Comparison of ENCODE assay signal across 9 cellular contexts in genomic region chr12:101490286-101490920, GRCh38. TPM values are rescaled to one million over a fixed set of nuclear protein-coding genes. Genes with fewer than 3 reads are reported as not detected.
A peak's percentile ranks its signal among the peaks of the same experiment; 100 is the strongest.
DNase-seq lines count a peak whose midpoint lies in the region; ATAC-seq and TF ChIP-seq lines count a peak whose summit lies in the region.
"Had no signal": no experiment of that assay in that cellular context is flagged by ENCODE, and none has a peak within 500 bp of the region (broad histone marks: within the 10 kb centered on the region; RNA-seq: fewer than 3 reads in every experiment).

No MANE protein-coding gene starts in this region.

- peak; percentile 57 to 78 (median 77) for TF ChIP-seq CTCF in HCT116 (IDR thresholded peaks at IDR 0.05 in 2 of 3, conservative IDR thresholded peaks at IDR 0.05 in 1 of 3; ENCODE audit: borderline replicate concordance in 1 of 3, insufficient read depth in 1 of 3, low read depth in 2 of 3, low read length in 2 of 3)
- TF ChIP-seq CTCF in gastrocnemius medialis (IDR thresholded peaks at IDR 0.05 in 4 of 5, conservative IDR thresholded peaks at IDR 0.05 in 1 of 5) = peak; percentile 53 to 77 (median 66)

- intact Hi-C loops in HCT116 (cut with micrococcal nuclease) = loop anchor here (5.0 kb wide), 3 partner anchors 267 to 347 kb away; no protein-coding TSS in a partner anchor
- intact Hi-C loops in gastrocnemius medialis (cut with DNase I; ENCODE audit: low total_unique reads) = loop anchor here (2.0 to 10.0 kb wide), 4 partner anchors 76 to 207 kb away; partner anchors contain the start of gene CHPT1

- POLR2A ChIA-PET in HCT116 (lab: Charles Lee) = no interaction called here

- no peak overlapping the region for H3K9ac ChIP-seq in HCT116 (ENCODE audit: low read length)

- in situ Hi-C loops in gastrocnemius medialis (cut with MboI; ENCODE audit: low sequenced_read_pairs in 4 of 4) = no loop called here

- DNase-seq in DMS79 (lab: John Stamatoyannopoulos, UW) (peak; percentile 26), HCT116 (ENCODE audit: low read depth, low spot score) (peak; percentile 62), NCI-H69 (lab: John Stamatoyannopoulos, UW) (peak; percentile 80), gastrocnemius medialis (peak; percentile 42 to 61)
- no peak for DNase-seq in stimulated activated naive CD4-positive, alpha-beta T cell (lab: John Stamatoyannopoulos, UW)

- TF ChIP-seq RAD21 in HCT116 (IDR thresholded peaks at IDR 0.05; ENCODE audit: low read depth) = peak; percentile 81

- H3K4me3 ChIP-seq in HCT116 (replicated peaks in 1 of 2; ENCODE audit: low read depth in 1 of 2, low read length in 2 of 2) = no peak overlapping the region
- H3K4me3 ChIP-seq in gastrocnemius medialis = no peak overlapping the region

- no peaks in the 10 kb centered on the region for H3K27me3 ChIP-seq in HCT116 (ENCODE audit: insufficient read depth, low read length)
- no peaks in the 10 kb centered on the region for H3K27me3 ChIP-seq in gastrocnemius medialis

- TF ChIP-seq POLR2A in HCT116 (IDR thresholded peaks at IDR 0.05; ENCODE audit: borderline replicate concordance, extremely low read depth, insufficient read depth, insufficient read length) (no peak), gastrocnemius medialis (IDR thresholded peaks at IDR 0.05) (no peak)

- H3K79me2 ChIP-seq in HCT116 (ENCODE audit: insufficient read depth, low read length) = no peaks in the 10 kb centered on the region

- no peaks in the 10 kb centered on the region for H3K36me3 ChIP-seq in HCT116 (ENCODE audit: control insufficient read depth in 1 of 2, insufficient read depth in 2 of 2, low read length in 2 of 2)
- no peaks in the 10 kb centered on the region for H3K36me3 ChIP-seq in gastrocnemius medialis

- H3K4me1 ChIP-seq in HCT116 (ENCODE audit: control insufficient read depth in 1 of 2, insufficient read depth in 2 of 2, low read length in 2 of 2) (no peaks in the 10 kb centered on the region), gastrocnemius medialis (peaks cover 14 to 16% of the 10 kb centered on the region in 2 donors)

- H3K9me3 ChIP-seq in HCT116 (ENCODE audit: control insufficient read depth in 1 of 2, insufficient read depth in 1 of 2, low read depth in 1 of 2, low read length in 2 of 2) = no peaks in the 10 kb centered on the region
- H3K9me3 ChIP-seq in gastrocnemius medialis = no peaks in the 10 kb centered on the region

- peak overlapping the region; percentile 84 for H2AFZ ChIP-seq in HCT116 (ENCODE audit: low read depth, low read length, poor library complexity, severe bottlenecking)

- CTCF ChIA-PET in HCT116 (lab: Charles Lee) = interaction anchor here (0.6 to 1.0 kb wide), 2 partner anchors 8 to 341 kb away, joined by 3 read pairs; no protein-coding TSS in a partner anchor

- ATAC-seq in HCT116 (peak; percentile 99), esophagus mucosa (peak; percentile 50), gastrocnemius medialis (peak; percentile 89 to 98), GM19463 (IDR thresholded peaks at IDR 0.05; ENCODE audit: unreplicated experiment) (no peak), HG03039 (IDR thresholded peaks at IDR 0.05; ENCODE audit: unreplicated experiment) (no peak)

- H3K4me2 ChIP-seq in HCT116 (ENCODE audit: low read length) = no peak overlapping the region

- BruUV-seq in HCT116 (replicated peaks; lab: Mats Ljungman, UMichigan) = no TSS peak

- H3K27ac ChIP-seq in HCT116 (ENCODE audit: low read depth, low read length) = no peak overlapping the region
- H3K27ac ChIP-seq in gastrocnemius medialis = peak overlapping the region; percentile 73 to 83 (median 80)
- H3K27ac ChIP-seq: HL-60 had no signal

- no peaks in the 10 kb centered on the region for H3K9me2 ChIP-seq in HCT116 (ENCODE audit: insufficient read depth)

- H4K20me1 ChIP-seq in HCT116 (ENCODE audit: insufficient read depth) = no peaks in the 10 kb centered on the region

- RAD21 ChIA-PET in HCT116 (lab: Charles Lee; ENCODE audit: low non-redundant PET in 1 of 2, low total read pairs in 2 of 2, uncharacterized antibody in 2 of 2, unreplicated experiment in 2 of 2) = interaction anchor here in 1 of 2 experiments (0.7 kb wide), 1 partner anchor 12 kb away, joined by 3 read pairs; no protein-coding TSS in a partner anchor

TF ChIP-seq in HCT116, 20 proteins besides CTCF, POLR2A, EP300 and RAD21:
- TF ChIP-seq POLR2AphosphoS5 (IDR thresholded peaks at IDR 0.05; ENCODE audit: low read depth, low read length) (no peak), TCF7L2 (IDR thresholded peaks at IDR 0.05; ENCODE audit: borderline replicate concordance, extremely low read depth, insufficient read depth, insufficient read length) (no peak), SIN3A (IDR thresholded peaks at IDR 0.05; ENCODE audit: low read depth) (no peak), ZFX (IDR thresholded peaks at IDR 0.05) (no peak), MAX (IDR thresholded peaks at IDR 0.05) (peak; percentile 76)

RNA-seq across cellular contexts. Expression of gene SPIC, which starts 15.3 kb away (rescaled TPM):
- total RNA-seq in HCT116 (2021; ENCODE audit: unreplicated experiment) (not detected), esophagus mucosa (0.16 TPM), gastrocnemius medialis (not detected)
- polyA plus RNA-seq in HCT116 (2012) = not detected in 2 replicates

Comparison
In these comparisons a context has a peak if more than half of its experiments do, and no peak if none do; other contexts are left out.
1. DNase-seq: peak in DMS79 (single experiment), HCT116 (single experiment), NCI-H69 (single experiment) and gastrocnemius medialis (2 of 2); none in stimulated activated naive CD4-positive, alpha-beta T cell (0 of 6).
2. ATAC-seq: peak in HCT116 (single experiment), esophagus mucosa (single experiment) and gastrocnemius medialis (2 of 2); none in GM19463 (single experiment) and HG03039 (single experiment).